Comparison of ENCODE assay signal across 28 cellular contexts in the genomic region with DNA sequence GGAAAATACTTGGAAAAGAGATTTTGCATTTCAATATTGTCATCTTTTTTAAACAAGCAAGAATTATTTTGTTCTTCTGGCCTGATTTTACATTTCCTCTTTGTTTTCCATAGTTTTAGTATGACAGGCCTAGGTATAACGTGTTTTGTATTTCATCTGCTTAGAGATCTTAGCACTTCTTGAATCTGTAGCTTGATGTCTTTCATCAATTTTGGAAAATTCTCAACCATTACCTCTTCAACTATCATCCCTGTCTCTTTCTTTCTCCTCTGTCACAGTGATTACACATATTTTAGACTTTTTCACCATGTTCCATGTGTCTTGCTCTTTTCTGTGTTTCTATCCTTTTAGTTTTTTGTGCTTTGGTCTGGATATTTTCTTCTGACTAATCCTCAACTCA.
"Had no signal": no experiment of that assay in that cellular context is flagged by ENCODE, and none has a peak within 500 bp of the region (broad histone marks: within the 10 kb centered on the region; RNA-seq: fewer than 3 reads in every experiment).

No MANE protein-coding gene starts in this region.

- H3K9me3 ChIP-seq: colonic mucosa, esophagus squamous epithelium, gastrocnemius medialis had no signal

- H3K36me3 ChIP-seq: colonic mucosa, esophagus muscularis mucosa, esophagus squamous epithelium, gastrocnemius medialis, gastroesophageal sphincter, heart left ventricle, heart right ventricle had no signal

- FAIRE-seq: colon, endometrium, endothelial cell of umbilical vein, frontal cortex had no signal

- H3K27me3 ChIP-seq: colonic mucosa, dorsolateral prefrontal cortex, esophagus muscularis mucosa, esophagus squamous epithelium, gastrocnemius medialis, gastroesophageal sphincter, heart left ventricle, heart right ventricle had no signal

- H3K27ac ChIP-seq: colonic mucosa, coronary artery, dorsolateral prefrontal cortex, epithelial cell of prostate, esophagus muscularis mucosa, esophagus squamous epithelium, foreskin keratinocyte, gastrocnemius medialis, gastroesophageal sphincter, heart left ventricle, heart right ventricle had no signal

- ATAC-seq: effector memory CD8-positive, alpha-beta T cell; esophagus mucosa; foreskin keratinocyte; gastrocnemius medialis; gastroesophageal sphincter; heart left ventricle; heart right ventricle had no signal

- H3K4me3 ChIP-seq: colonic mucosa, coronary artery, dorsolateral prefrontal cortex, esophagus muscularis mucosa, esophagus squamous epithelium, gastrocnemius medialis, gastroesophageal sphincter, heart left ventricle, heart right ventricle had no signal

- DNase-seq: colonic mucosa; cortex of kidney; dermis blood vessel endothelial cell; dorsolateral prefrontal cortex; effector CD4-positive, alpha-beta T cell; effector CD8-positive, alpha-beta T cell; effector memory CD4-positive, alpha-beta T cell; effector memory CD8-positive, alpha-beta T cell; endodermal cell; erythroblast; esophagus squamous epithelium; foreskin fibroblast; foreskin keratinocyte; foreskin melanocyte; gastrocnemius medialis; glutamatergic neuron; head of caudate nucleus; heart left ventricle; heart right ventricle had no signal

- H3K4me1 ChIP-seq: colonic mucosa, esophagus muscularis mucosa, esophagus squamous epithelium, foreskin keratinocyte, gastrocnemius medialis, gastroesophageal sphincter had no signal
